14 cellular contexts compared by ENCODE assay signal in the genomic region with DNA sequence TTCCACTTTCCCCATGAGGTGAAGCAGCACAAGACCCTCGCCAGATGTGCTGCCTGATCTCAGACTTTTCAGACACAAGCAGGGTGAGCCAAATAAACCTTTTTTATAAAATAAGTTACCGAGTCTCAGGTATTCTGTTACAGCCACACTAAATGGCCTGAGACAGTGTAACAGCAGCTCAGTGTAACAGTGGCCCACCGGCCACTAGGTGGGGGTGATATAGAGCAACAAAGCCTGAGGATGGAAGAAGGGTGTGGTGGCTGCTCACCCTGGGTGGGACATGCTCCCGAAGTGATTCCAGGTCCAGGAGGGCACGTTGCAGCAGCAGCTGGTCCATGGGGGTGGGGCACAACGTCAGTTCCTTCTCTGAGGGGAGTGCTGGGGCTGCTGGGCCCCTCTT. TPM values are rescaled to one million over a fixed set of nuclear protein-coding genes. Genes with fewer than 3 reads are reported as not detected.
DNase-seq lines count a peak whose midpoint lies in the region; ATAC-seq, FAIRE-seq and TF ChIP-seq lines count a peak whose summit lies in the region.
"Had no signal": no experiment of that assay in that cellular context is flagged by ENCODE, and none has a peak within 500 bp of the region (broad histone marks: within the 10 kb centered on the region; RNA-seq: fewer than 3 reads in every experiment).

No MANE protein-coding gene starts in this region.

- no peak overlapping the region for H3K14ac ChIP-seq in H1 (ENCODE audit: insufficient read length)

- H3K9me3 ChIP-seq in Caco-2: no peaks in the 10 kb centered on the region
- no peaks in the 10 kb centered on the region for H3K9me3 ChIP-seq in HUES64 (ENCODE audit: insufficient read depth, low read depth, low read length)
- no peaks in the 10 kb centered on the region for H3K9me3 ChIP-seq in H1 (ENCODE audit: insufficient read depth in 2 of 2, low read depth in 1 of 2, low read length in 1 of 2)
- H3K9me3 ChIP-seq in neural progenitor cell (ENCODE audit: low read depth): no peaks in the 10 kb centered on the region
- H3K9me3 ChIP-seq in uterus: no peaks in the 10 kb centered on the region

- H3K36me3 Mint-ChIP-seq in Caco-2 (ENCODE audit: insufficient read depth, unreplicated experiment) (peaks cover 89% of the 10 kb centered on the region), neural progenitor cell (peaks cover 54% of the 10 kb centered on the region)

- no peak overlapping the region for H3K4me3 ChIP-seq in Caco-2 (ENCODE audit: low read depth, low read length)
- no peak overlapping the region for H3K4me3 ChIP-seq in HUES64 (ENCODE audit: low read length)
- no peak overlapping the region; a peak in 1 of 8 replicates for H3K4me3 ChIP-seq in H1 (ENCODE audit: extremely low read depth in 1 of 4, insufficient read depth in 2 of 4, low read depth in 3 of 4, low read length in 4 of 4)
- H3K4me3 ChIP-seq in neural progenitor cell: no peak overlapping the region
- no peak overlapping the region for H3K4me3 ChIP-seq in uterus
- H3K4me3 ChIP-seq: spleen had no signal

- no peak overlapping the region for H2BK15ac ChIP-seq in H1 (ENCODE audit: low read length)

- H3K23ac ChIP-seq in H1 (ENCODE audit: insufficient read length): no peak overlapping the region

- intact Hi-C loops in Caco-2 (cut with micrococcal nuclease; ENCODE audit: unreplicated experiment) (no loop called here), uterus (cut with DNase I; ENCODE audit: low total_unique reads) (no loop called here)

- H2BK12ac ChIP-seq in H1 (ENCODE audit: low read depth, low read length): no peak overlapping the region

- H3K27me3 Mint-ChIP-seq in Caco-2 (ENCODE audit: insufficient read depth, unreplicated experiment) (no peaks in the 10 kb centered on the region), neural progenitor cell (ENCODE audit: insufficient read depth, low read depth) (peaks cover 2% of the 10 kb centered on the region)

- H3K4me1 ChIP-seq in Caco-2 (no peaks in the 10 kb centered on the region), HUES64 (ENCODE audit: insufficient read depth, low read length) (peaks cover 18% of the 10 kb centered on the region), H1 (replicated peaks in 1 of 4; ENCODE audit: control insufficient read depth in 3 of 4, insufficient read depth in 4 of 4, low read length in 3 of 4) (peaks cover 5 to 15% (median 10%) of the 10 kb centered on the region in 4 experiments), neural progenitor cell (peaks cover 25% of the 10 kb centered on the region), uterus (no peaks in the 10 kb centered on the region)
- H3K4me1 ChIP-seq: spleen had no signal

- peak overlapping the region; percentile 31 to 47; a peak in 2 of 4 replicates for H3K4me2 ChIP-seq in H1 (ENCODE audit: insufficient read depth in 1 of 2, low read depth in 2 of 2, low read length in 2 of 2)
- peak overlapping the region; percentile 46 for H3K4me2 ChIP-seq in neural progenitor cell

- H4K20me1 ChIP-seq in H1 (replicated peaks in 1 of 2; ENCODE audit: control insufficient read depth in 1 of 2, insufficient read depth in 2 of 2, low read length in 2 of 2) (no peaks in the 10 kb centered on the region), neural progenitor cell (ENCODE audit: low read depth) (peaks cover 8% of the 10 kb centered on the region)

- H3K27ac Mint-ChIP-seq in Caco-2 (ENCODE audit: unreplicated experiment): no peak overlapping the region
- H3K27ac Mint-ChIP-seq in neural progenitor cell: peak overlapping the region; percentile 62

- TF ChIP-seq RAD21 in H1 (IDR thresholded peaks at IDR 0.05 in 1 of 2, conservative IDR thresholded peaks at IDR 0.05 in 1 of 2; ENCODE audit: low read depth in 2 of 2, low read length in 2 of 2): peak; percentile 62 to 69

- H4K91ac ChIP-seq in H1 (replicated peaks; ENCODE audit: insufficient read length, low read length): no peak overlapping the region

- no peak overlapping the region for H3K9ac ChIP-seq in HUES64 (ENCODE audit: low read depth, low read length)
- H3K9ac ChIP-seq in H1 (replicated peaks in 1 of 4; ENCODE audit: extremely low read depth in 1 of 4, low read depth in 3 of 4, low read length in 3 of 4): no peak overlapping the region
- H3K9ac ChIP-seq in neural progenitor cell: no peak overlapping the region

- BruUV-seq in Caco-2 (replicated peaks; lab: Mats Ljungman, UMichigan): no TSS peak

- peak overlapping the region; percentile 57 for H4K5ac ChIP-seq in H1 (ENCODE audit: insufficient read length, low read depth, low read length)

- FAIRE-seq in H1 (lab: Jason Lieb, UNC): no peak

- H3K4me3 Mint-ChIP-seq in Caco-2 (ENCODE audit: unreplicated experiment) (no peak overlapping the region), neural progenitor cell (peak overlapping the region; percentile 72)

- no peak overlapping the region for H4K8ac ChIP-seq in H1 (ENCODE audit: extremely low read depth, insufficient read depth, low read length)

- peaks cover 21% of the 10 kb centered on the region for H3F3A ChIP-seq in neural progenitor cell (ENCODE audit: low read depth)

- H3K27ac ChIP-seq in HUES64 (ENCODE audit: low read depth, low read length) (peak overlapping the region; percentile 57; the same call in 1 of the 2 replicates), H1 (ENCODE audit: low read depth, low read length) (no peak overlapping the region), neural progenitor cell (peak overlapping the region; percentile 55), uterus (no peak overlapping the region)
- H3K27ac ChIP-seq: spleen had no signal

- H3K36me3 ChIP-seq in Caco-2 (ENCODE audit: control insufficient read depth, insufficient read depth, low read length) (peaks cover 2% of the 10 kb centered on the region), HUES64 (ENCODE audit: insufficient read depth, low read length) (peaks cover 65% of the 10 kb centered on the region), H1 (ENCODE audit: control insufficient read depth in 2 of 4, insufficient read depth in 4 of 4, low read length in 3 of 4) (peaks cover 10 to 34% (median 18%) of the 10 kb centered on the region in 4 experiments), neural progenitor cell (peaks cover 11% of the 10 kb centered on the region), uterus (no peaks in the 10 kb centered on the region)

- no peak overlapping the region for H2AK5ac ChIP-seq in H1 (ENCODE audit: low read depth, low read length)

- no peak overlapping the region; the same call in 1 of the 2 replicates for H2BK20ac ChIP-seq in H1 (ENCODE audit: low read length)

- H2BK5ac ChIP-seq in H1 (ENCODE audit: low read depth, low read length): no peak overlapping the region

- H3K79me2 ChIP-seq in H1 (ENCODE audit: control insufficient read depth in 1 of 2, insufficient read depth in 2 of 2, low read length in 2 of 2) (no peaks in the 10 kb centered on the region; a peak in 2 of 4 replicates), neural progenitor cell (ENCODE audit: low read depth) (peaks cover 25% of the 10 kb centered on the region)

- peak; percentile 13 to 26 for TF ChIP-seq CTCF in Caco-2 (IDR thresholded peaks at IDR 0.05; ENCODE audit: insufficient read depth in 1 of 2, low read depth in 1 of 2, low read length in 1 of 2, severe bottlenecking in 1 of 2, unreplicated experiment in 1 of 2)
- peak; percentile 64 to 73 (median 70) for TF ChIP-seq CTCF in H1 (IDR thresholded peaks at IDR 0.05; ENCODE audit: control extremely low read depth in 1 of 3, insufficient read depth in 1 of 3, low read depth in 1 of 3, low read length in 3 of 3)
- TF ChIP-seq CTCF in neural progenitor cell (IDR thresholded peaks at IDR 0.05): peak; percentile 62
- TF ChIP-seq CTCF in uterus (IDR thresholded peaks at IDR 0.05): no peak

- H3K4me1 Mint-ChIP-seq in Caco-2 (ENCODE audit: low read depth, unreplicated experiment): no peaks in the 10 kb centered on the region
- peaks cover 21% of the 10 kb centered on the region for H3K4me1 Mint-ChIP-seq in neural progenitor cell

- H3K18ac ChIP-seq in H1 (ENCODE audit: extremely low read depth, low read length): peak overlapping the region; percentile 83

- no peaks in the 10 kb centered on the region for H3K79me1 ChIP-seq in H1 (ENCODE audit: low read depth, low read length)

- H3K23me2 ChIP-seq in H1 (ENCODE audit: low read depth, low read length): no peaks in the 10 kb centered on the region

- H2AFZ ChIP-seq in H1 (ENCODE audit: low read length): no peak overlapping the region
- H2AFZ ChIP-seq in neural progenitor cell (replicated peaks): no peak overlapping the region

- no peak for TF ChIP-seq EP300 in H1 (IDR thresholded peaks at IDR 0.05; ENCODE audit: borderline replicate concordance in 1 of 2, low read depth in 2 of 2, low read length in 2 of 2)

- ATAC-seq in GM19463 (IDR thresholded peaks at IDR 0.05; ENCODE audit: unreplicated experiment): no peak

- H3K56ac ChIP-seq in H1 (replicated peaks; ENCODE audit: insufficient read length, low read depth, low read length): no peak overlapping the region

- no peak overlapping the region for H3K4ac ChIP-seq in H1 (replicated peaks; ENCODE audit: insufficient read length, low read depth, low read length)

- CTCF ChIA-PET in Caco-2 (lab: Charles Lee) (no interaction called here), H1 (lab: Charles Lee; ENCODE audit: partially characterized antibody) (interaction anchor here (0.5 to 2.2 kb wide), 8 partner anchors 10 to 356 kb away, joined by 3 to 8 read pairs (median 4); no protein-coding TSS in a partner anchor)

- no peaks in the 10 kb centered on the region for H3K9me3 Mint-ChIP-seq in Caco-2 (ENCODE audit: unreplicated experiment)
- H3K9me3 Mint-ChIP-seq in neural progenitor cell: peaks cover 18% of the 10 kb centered on the region

- H3K27me3 ChIP-seq in Caco-2 (replicated peaks; ENCODE audit: control insufficient read depth, insufficient read depth, low read length) (no peaks in the 10 kb centered on the region), HUES64 (ENCODE audit: insufficient read depth, low read length) (no peaks in the 10 kb centered on the region), H1 (replicated peaks in 1 of 4; ENCODE audit: control insufficient read depth in 3 of 4, extremely low read depth in 1 of 4, insufficient read depth in 3 of 4, low read length in 3 of 4) (peaks cover 0 to 1% (median 0%) of the 10 kb centered on the region in 4 experiments; a peak in 1 of 7 replicates), neural progenitor cell (no peaks in the 10 kb centered on the region), uterus (no peaks in the 10 kb centered on the region)
- H3K27me3 ChIP-seq: spleen had no signal

- H2BK120ac ChIP-seq in H1 (replicated peaks; ENCODE audit: low read depth, low read length): no peak overlapping the region

- POLR2A ChIA-PET in Caco-2 (lab: Charles Lee) (no interaction called here), H1 (lab: Charles Lee; ENCODE audit: partially characterized antibody) (interaction anchor here (0.6 to 1.7 kb wide), 3 partner anchors 11 to 28 kb away, joined by 3 to 7 read pairs (median 5); no protein-coding TSS in a partner anchor)

- 43% methylated on average over 6 of the region's 6 CpGs for WGBS in HUES64
- 27% methylated on average over 6 of the region's 6 CpGs; no CpG with 5 or more reads in 1 of the 2 experiments for WGBS in H1 (ENCODE audit: extremely low coverage in 1 of 2, insufficient coverage in 1 of 2, insufficient read length in 1 of 2, insufficient replicate concordance in 2 of 2, low coverage in 1 of 2, low lambda C conversion rate in 2 of 2, missing lambda C conversion rate in 1 of 2), 2 experiments

- DNase-seq in Caco-2: peak in 1 of 2 experiments; percentile 23
- DNase-seq in H1 (ENCODE audit: low read depth in 1 of 2, low spot score in 2 of 2): peak in 1 of 2 experiments; percentile 62
- DNase-seq in neural progenitor cell (ENCODE audit: low spot score): peak; percentile 66
- no peak for DNase-seq in activated CD4-positive, alpha-beta T cell treated with anti-CD3 and anti-CD28 coated beads, Interleukin-2, amount 50 U/mL, for 4 hours
- no peak for DNase-seq in uterus
- DNase-seq in NCI-H2029 treated with DMSO at 0.1 percent for 48 hours (lab: John Stamatoyannopoulos, UW): no peak
- DNase-seq: DMS 273 treated with DMSO at 0.1 percent for 48 hours, HCEC 1CT, KBM-7, NCI-H1694, NCI-H524, spleen had no signal

- TF ChIP-seq POLR2A in H1 (IDR thresholded peaks at IDR 0.05; ENCODE audit: control extremely low read depth in 1 of 2, low read depth in 2 of 2, low read length in 2 of 2) (no peak), uterus (IDR thresholded peaks at IDR 0.05) (no peak)

RNA-seq across cellular contexts. Expression of gene BMS1, which starts 44.6 kb away (rescaled TPM):
- total RNA-seq in Caco-2 (2022) (36.3 and 38.2 TPM in 2 replicates), neural progenitor cell (ENCODE audit: low replicate concordance) (26.4 and 34.5 TPM in 2 replicates), uterus (10 to 100 TPM in 2 of 4 donors, 1 to 10 TPM in 2; 8.5 to 29.3 (median 13.2) TPM)
- polyA plus RNA-seq in HUES64 (2013, experiment 1 of 2): 27.8 TPM
- polyA plus RNA-seq in HUES64 (2013, experiment 2 of 2): 26.8 TPM
- 34.6 and 35.0 TPM in 2 replicates for total RNA-seq in H1 (2021; fragmentation: NEBNext Ultra II Directional; extraction: Animal tissue kit (Norgen Biotek cat#: 25700))
- polyA plus RNA-seq in H1 (2011; rRNA removed): 3.7 and 3.8 TPM in 2 replicates
- polyA plus RNA-seq in H1 (2011; cell fraction: cytosol; rRNA removed): 8.9 TPM
- polyA plus RNA-seq in H1 (2011; cell fraction: nucleus; rRNA removed): 4.3 TPM
- 27.0 to 38.8 TPM (median 30.4 TPM) in 4 replicates for polyA plus RNA-seq in H1 (2012, experiment 1 of 2)
- polyA plus RNA-seq in H1 (2012, experiment 2 of 2): 1.9 TPM
- 19.3 TPM for polyA plus RNA-seq in H1 (2013, experiment 1 of 2)
- 18.9 TPM for polyA plus RNA-seq in H1 (2013, experiment 2 of 2)
- polyA minus RNA-seq in H1 (2011; rRNA and poly(A)+ RNA removed): 9.8 and 11.1 TPM in 2 replicates
- 11.5 TPM for polyA minus RNA-seq in H1 (2011; cell fraction: cytosol; rRNA and poly(A)+ RNA removed)
- 8.8 TPM for polyA minus RNA-seq in H1 (2011; cell fraction: nucleus; rRNA and poly(A)+ RNA removed)

Comparison
In these comparisons a context has a peak if more than half of its experiments do, and no peak if none do; other contexts are left out.
1. CTCF ChIP-seq: peak in Caco-2 (2 of 2), H1 (3 of 3) and neural progenitor cell (single experiment); none in uterus (0 of 4).
2. H3K27ac ChIP-seq: peak in HUES64 (single experiment) and neural progenitor cell (single experiment); none in H1 (single experiment) and uterus (0 of 2).